29 cellular contexts compared by ENCODE assay signal in genomic region chr13:79900356-79900755, GRCh38.
"Had no signal": no experiment of that assay in that cellular context is flagged by ENCODE, and none has a peak within 500 bp of the region (broad histone marks: within the 10 kb centered on the region; RNA-seq: fewer than 3 reads in every experiment).

No MANE protein-coding gene starts in this region.

- DNase-seq: activated B cell treated with CpG ODN at 0.5 μM for 24 hours; activated CD4-positive, alpha-beta memory T cell treated with anti-CD3 and anti-CD28 coated beads, Interleukin-2, amount 10 ng/mL, durations not matched to agents 7 days and 5 days; activated CD4-positive, alpha-beta T cell treated with anti-CD3 and anti-CD28 coated beads for 1 hour; activated CD4-positive, alpha-beta T cell treated with anti-CD3 and anti-CD28 coated beads for 36 hours; activated CD4-positive, alpha-beta T cell treated with anti-CD3 and anti-CD28 coated beads for 48 hours; activated CD4-positive, alpha-beta T cell treated with anti-CD3 and anti-CD28 coated beads, Interleukin-2, amount 10 ng/mL, durations not matched to agents 7 days and 5 days; activated CD4-positive, alpha-beta T cell treated with anti-CD3 and anti-CD28 coated beads, Interleukin-2, amount 50 U/mL, for 48 hours; activated CD8-positive, alpha-beta memory T cell treated with anti-CD3 and anti-CD28 coated beads for 24 hours; activated CD8-positive, alpha-beta memory T cell treated with anti-CD3 and anti-CD28 coated beads, Interleukin-2, amount 10 ng/mL, durations not matched to agents 7 days and 5 days; activated CD8-positive, alpha-beta memory T cell treated with anti-CD3 and anti-CD28 coated beads, Interleukin-2, amount 50 U/mL, for 48 hours; activated CD8-positive, alpha-beta T cell treated with anti-CD3 and anti-CD28 coated beads, Interleukin-2, amount 10 ng/mL, durations not matched to agents 7 days and 5 days; activated effector memory CD4-positive, alpha-beta T cell treated with Interleukin-2 at 50 U/mL for 16 hours; activated gamma-delta T cell; activated naive CD4-positive, alpha-beta T cell treated with anti-CD3 and anti-CD28 coated beads, Interleukin-2, amount 10 ng/mL, durations not matched to agents 7 days and 5 days; activated naive CD4-positive, alpha-beta T cell treated with Interleukin-2 at 50 U/mL for 16 hours; activated naive CD8-positive, alpha-beta T cell treated with anti-CD3 and anti-CD28 coated beads, Interleukin-2, amount 10 ng/mL, durations not matched to agents 7 days and 5 days; activated naive CD8-positive, alpha-beta T cell treated with anti-CD3 and anti-CD28 coated beads, Interleukin-2, amount 50 U/mL, for 24 hours; activated T-cell treated with anti-CD3 and anti-CD28 coated beads, Interleukin-2, amount 50 U/mL, for 24 hours; activated T-cell treated with anti-CD3 and anti-CD28 coated beads, Interleukin-2, amount 50 U/mL, for 48 hours; amygdala; anterior cingulate cortex; caudate nucleus; cerebellar nuclear complex; T-helper 1 cell; T-helper 2 cell; T-helper 9 cell had no signal

- H3K27ac ChIP-seq: ascending aorta, cardiac muscle cell, VCaP had no signal

- H3K27me3 ChIP-seq: ascending aorta, cardiac muscle cell had no signal

- ATAC-seq: activated CD4-positive, alpha-beta T cell treated with anti-CD3 and anti-CD28 coated beads for 36 hours; activated CD8-positive, alpha-beta memory T cell treated with anti-CD3 and anti-CD28 coated beads, Interleukin-2, amount 10 ng/mL, durations not matched to agents 7 days and 5 days; activated CD8-positive, alpha-beta T cell treated with anti-CD3 and anti-CD28 coated beads, Interleukin-2, amount 10 ng/mL, durations not matched to agents 7 days and 5 days; activated naive CD8-positive, alpha-beta T cell treated with anti-CD3 and anti-CD28 coated beads, Interleukin-2, amount 50 U/mL, for 24 hours had no signal

- H3K36me3 ChIP-seq: ascending aorta, cardiac muscle cell had no signal

- H3K9me3 ChIP-seq: ascending aorta had no signal

- H3K4me3 ChIP-seq: ascending aorta, cardiac muscle cell had no signal

- H3K4me1 ChIP-seq: ascending aorta had no signal
